8 cellular contexts compared by ENCODE assay signal in genomic region chr4:5711479-5712184, GRCh38. TPM values are rescaled to one million over a fixed set of nuclear protein-coding genes. Genes with fewer than 3 reads are reported as not detected.
DNase-seq lines count a peak whose midpoint lies in the region; ATAC-seq and TF ChIP-seq lines count a peak whose summit lies in the region.

No MANE protein-coding gene starts in this region.

- H3K4me3 Mint-ChIP-seq in activated naive CD8-positive, alpha-beta T cell treated with anti-CD3 and anti-CD28 coated beads for 36 hours: peak overlapping the region; percentile 10

- peaks cover 7% of the 10 kb centered on the region for H3K4me1 Mint-ChIP-seq in activated naive CD8-positive, alpha-beta T cell treated with anti-CD3 and anti-CD28 coated beads for 36 hours

- H3K27me3 Mint-ChIP-seq in activated naive CD8-positive, alpha-beta T cell treated with anti-CD3 and anti-CD28 coated beads for 36 hours: peaks cover 56% of the 10 kb centered on the region

- H3K4me3 ChIP-seq in iPS DF 6.9 (ENCODE audit: low read length) (peak overlapping the region; percentile 52; the same call in 1 of the 2 replicates), thoracic aorta (peak overlapping the region; percentile 76)

- H3K36me3 Mint-ChIP-seq in activated naive CD8-positive, alpha-beta T cell treated with anti-CD3 and anti-CD28 coated beads for 36 hours: no peaks in the 10 kb centered on the region

- peaks cover 12% of the 10 kb centered on the region for H3K9me3 Mint-ChIP-seq in activated naive CD8-positive, alpha-beta T cell treated with anti-CD3 and anti-CD28 coated beads for 36 hours

- no peaks in the 10 kb centered on the region for H3K27me3 ChIP-seq in iPS DF 6.9 (ENCODE audit: control insufficient read depth, insufficient read depth, low read length)
- H3K27me3 ChIP-seq in thoracic aorta (replicated peaks; ENCODE audit: insufficient read depth): no peaks in the 10 kb centered on the region

- DNase-seq in AG08395 (ENCODE audit: low spot score): peak; percentile 45
- peak; percentile 36 for DNase-seq in HCEC 1CT
- DNase-seq in activated naive CD8-positive, alpha-beta T cell treated with anti-CD3 and anti-CD28 coated beads for 36 hours: no peak
- no peak for DNase-seq in iPS DF 6.9 (ENCODE audit: low read depth, low spot score)
- no peak for DNase-seq in thoracic aorta (ENCODE audit: low spot score)
- no peak for DNase-seq in DMS79 treated with DMSO at 0.1 percent for 48 hours (lab: John Stamatoyannopoulos, UW)
- DNase-seq in cortex of kidney (lab: John Stamatoyannopoulos, UW): no peak

- H3K9me3 ChIP-seq in iPS DF 6.9 (ENCODE audit: control insufficient read depth, insufficient read depth, low read length) (no peaks in the 10 kb centered on the region), thoracic aorta (peaks cover 3% of the 10 kb centered on the region)

- H3K36me3 ChIP-seq in iPS DF 6.9 (ENCODE audit: control insufficient read depth, insufficient read depth, low read length): no peaks in the 10 kb centered on the region
- H3K36me3 ChIP-seq in thoracic aorta: no peaks in the 10 kb centered on the region

- no peak for TF ChIP-seq CTCF in thoracic aorta (IDR thresholded peaks at IDR 0.05)

- peaks cover 9% of the 10 kb centered on the region; the same call in 1 of the 2 replicates for H3K4me1 ChIP-seq in iPS DF 6.9 (ENCODE audit: control insufficient read depth, insufficient read depth, low read length)
- peaks cover 24 to 58% of the 10 kb centered on the region in 2 donors for H3K4me1 ChIP-seq in thoracic aorta (ENCODE audit: control insufficient read depth in 1 of 2, low read depth in 2 of 2)

- WGBS in iPS DF 6.9 (ENCODE audit: insufficient coverage, insufficient read length): no CpG with 5 or more reads among the region's 52 CpGs

- ATAC-seq in thoracic aorta (ENCODE audit: insufficient number of reproducible peaks, low FRiP score, low read depth): no peak
- ATAC-seq in GM21786 (IDR thresholded peaks at IDR 0.05; ENCODE audit: unreplicated experiment): no peak

- no peak overlapping the region for H3K27ac Mint-ChIP-seq in activated naive CD8-positive, alpha-beta T cell treated with anti-CD3 and anti-CD28 coated beads for 36 hours

- H3K27ac ChIP-seq in iPS DF 6.9 (ENCODE audit: low read length) (no peak overlapping the region), thoracic aorta (peak overlapping the region; percentile 70 to 78)

RNA-seq across cellular contexts. Expression of gene EVC, which starts 0.6 kb away (rescaled TPM):
- total RNA-seq in activated naive CD8-positive, alpha-beta T cell treated with anti-CD3 and anti-CD28 coated beads for 36 hours: under 1 TPM; 0.06 to 0.08 TPM
- 10 to 100 TPM; 65.1 to 88.5 TPM for total RNA-seq in thoracic aorta

RNA-seq across cellular contexts. Expression of gene EVC2, which starts 3.3 kb away (rescaled TPM):
- total RNA-seq in activated naive CD8-positive, alpha-beta T cell treated with anti-CD3 and anti-CD28 coated beads for 36 hours: under 1 TPM in 1 of 2 experiments, not detected in 1; 0.04 TPM
- total RNA-seq in thoracic aorta: 10 to 100 TPM; 21.4 to 24.2 TPM

Comparison
In these comparisons a context has a peak if more than half of its experiments do, and no peak if none do; other contexts are left out.
1. DNase-seq: peak in AG08395 (single experiment) and HCEC 1CT (single experiment); none in activated naive CD8-positive, alpha-beta T cell treated with anti-CD3 and anti-CD28 coated beads for 36 hours (single experiment), iPS DF 6.9 (single experiment), thoracic aorta (single experiment), DMS79 treated with DMSO at 0.1 percent for 48 hours (single experiment) and cortex of kidney (single experiment).
2. RNA of gene EVC, which starts 0.6 kb away (total RNA-seq): 65.1 to 88.5 TPM in thoracic aorta; 0.06 to 0.08 TPM in activated naive CD8-positive, alpha-beta T cell treated with anti-CD3 and anti-CD28 coated beads for 36 hours; every median in the first group is over 10 times any median in the second.
3. RNA of gene EVC2, which starts 3.3 kb away (total RNA-seq): 21.4 to 24.2 TPM in thoracic aorta; 0.04 TPM in activated naive CD8-positive, alpha-beta T cell treated with anti-CD3 and anti-CD28 coated beads for 36 hours; every median in the first group is over 10 times any median in the second.